8 cellular contexts compared by ENCODE assay signal in genomic region chr7:35800718-35801391, GRCh38. TPM values are rescaled to one million over a fixed set of nuclear protein-coding genes. Genes with fewer than 3 reads are reported as not detected.
A peak's percentile ranks its signal among the peaks of the same experiment; 100 is the strongest.
DNase-seq lines count a peak whose midpoint lies in the region; ATAC-seq and TF ChIP-seq lines count a peak whose summit lies in the region.

Gene SEPTIN7 (plus strand): TSS chr7:35801057. CDS start chr7:35801210, 153 bp downstream.

- CTCF ChIA-PET in Panc1 (lab: Charles Lee) = interaction anchor here (0.6 to 0.9 kb wide), 7 partner anchors 19 to 328 kb away, joined by 3 to 7 read pairs (median 3); no protein-coding TSS in a partner anchor

- peaks cover 42% of the 10 kb centered on the region for H3K4me1 Mint-ChIP-seq in activated T-cell treated with anti-CD3 and anti-CD28 coated beads, Interleukin-2, amount 50 U/mL, for 4 hours (ENCODE audit: low read depth)

- ATAC-seq in GM21723 (IDR thresholded peaks at IDR 0.05; ENCODE audit: unreplicated experiment) (peak; percentile 87), Panc1 (peak; percentile 96)
- peak; percentile 88 for ATAC-seq in activated T-cell treated with anti-CD3 and anti-CD28 coated beads, Interleukin-2, amount 50 U/mL, for 4 hours

- POLR2A ChIA-PET in Panc1 (lab: Charles Lee) = interaction anchor here (0.6 to 1.0 kb wide), 5 partner anchors 12 to 765 kb away, joined by 3 to 16 read pairs (median 5); no protein-coding TSS in a partner anchor

- TF ChIP-seq POLR2A in erythroblast (IDR thresholded peaks at IDR 0.05; ENCODE audit: low read length) = peak; percentile 89

- H3K4me3 ChIP-seq in Panc1 (ENCODE audit: low read depth in 2 of 2, low read length in 2 of 2) = peak within 1 kb of the TSS; percentile 79 to 94
- peak within 1 kb of the TSS; percentile 81 for H3K4me3 ChIP-seq in mucosa of stomach (ENCODE audit: low read length)

- no TSS peak for BruUV-seq in Panc1 (replicated peaks; lab: Mats Ljungman, UMichigan)

- H3K36me3 ChIP-seq in Panc1 (ENCODE audit: control insufficient read depth, insufficient read depth, low read length) (no peaks in the 10 kb centered on the region; the same call in 1 of the 2 replicates), mucosa of stomach (ENCODE audit: control insufficient read depth, insufficient read depth, low read length) (no peaks in the 10 kb centered on the region)

- H3K27ac ChIP-seq in Panc1 (ENCODE audit: low read length) = peak within 1 kb of the TSS; percentile 99

- H3K27me3 Mint-ChIP-seq in activated T-cell treated with anti-CD3 and anti-CD28 coated beads, Interleukin-2, amount 50 U/mL, for 4 hours (ENCODE audit: low read depth) = no peaks in the 10 kb centered on the region

- H3K4me3 Mint-ChIP-seq in activated T-cell treated with anti-CD3 and anti-CD28 coated beads, Interleukin-2, amount 50 U/mL, for 4 hours = peak within 1 kb of the TSS; percentile 98

- H3K9ac ChIP-seq in mucosa of stomach (ENCODE audit: low read length) = peak within 1 kb of the TSS; percentile 95

- peaks cover 5% of the 10 kb centered on the region for H3K36me3 Mint-ChIP-seq in activated T-cell treated with anti-CD3 and anti-CD28 coated beads, Interleukin-2, amount 50 U/mL, for 4 hours (ENCODE audit: insufficient read depth)

- TF ChIP-seq CTCF in Panc1 (IDR thresholded peaks at IDR 0.05) = no peak

- H3K9me3 ChIP-seq in Panc1 (ENCODE audit: control insufficient read depth, insufficient read depth, low read depth, low read length) = no peaks in the 10 kb centered on the region
- no peaks in the 10 kb centered on the region for H3K9me3 ChIP-seq in mucosa of stomach (ENCODE audit: control insufficient read depth, low read length)

- H3K4me1 ChIP-seq in Panc1 (ENCODE audit: control insufficient read depth, insufficient read depth, low read length) (peaks cover 37% of the 10 kb centered on the region), mucosa of stomach (ENCODE audit: control insufficient read depth, insufficient read depth, low read length) (peaks cover 5% of the 10 kb centered on the region)

- DNase-seq in DMS53 (lab: John Stamatoyannopoulos, UW) (peak; percentile 99), KG1 (lab: John Stamatoyannopoulos, UW) (peak; percentile 99), Panc1 (ENCODE audit: low read depth, low spot score) (peak; percentile 97), erythroblast (lab: John Stamatoyannopoulos, UW) (peak; percentile 100)
- DNase-seq in activated T-cell treated with anti-CD3 and anti-CD28 coated beads, Interleukin-2, amount 50 U/mL, for 4 hours = peak; percentile 98
- DNase-seq in stimulated activated CD8-positive, alpha-beta memory T cell treated with anti-CD3 and anti-CD28 coated beads, Interleukin-7, amount 100 ng/mL, for 1 hour (ENCODE audit: low read depth in 2 of 2) = peak; percentile 94 to 97

- H3K27me3 ChIP-seq in Panc1 (ENCODE audit: control insufficient read depth, insufficient read depth, low read length) (no peaks in the 10 kb centered on the region), mucosa of stomach (ENCODE audit: control insufficient read depth, insufficient read depth, low read length) (no peaks in the 10 kb centered on the region)

- intact Hi-C loops in Panc1 (cut with micrococcal nuclease; ENCODE audit: unreplicated experiment) = loop anchor here (10.0 kb wide), 1 partner anchor 86 kb away; no protein-coding TSS in a partner anchor

- H3K9me3 Mint-ChIP-seq in activated T-cell treated with anti-CD3 and anti-CD28 coated beads, Interleukin-2, amount 50 U/mL, for 4 hours = no peaks in the 10 kb centered on the region

- in situ Hi-C loops in Panc1 (cut with HindIII; ENCODE audit: low pct_unique_long_range_greater_than_20kb, low sequenced_read_pairs) = no loop called here

RNA-seq across cellular contexts. Expression of gene SEPTIN7, which starts in this region (rescaled TPM):
- total RNA-seq in Panc1 (2021; ENCODE audit: unreplicated experiment) = 292 TPM
- 201 TPM for polyA plus RNA-seq in Panc1 (2012; ENCODE audit: insufficient read length)
- total RNA-seq in activated T-cell treated with anti-CD3 and anti-CD28 coated beads, Interleukin-2, amount 50 U/mL, for 4 hours = 100 to 1,000 TPM; 174 to 192 (median 180) TPM

Comparison
In these comparisons a context has a peak if more than half of its experiments do, and no peak if none do; other contexts are left out.
1. Peak in every context shown above with its lines: DNase-seq, ATAC-seq, H3K4me3 ChIP-seq and H3K27ac ChIP-seq.